25 cellular contexts compared by ENCODE assay signal in genomic region chr4:3643518-3644433, GRCh38.
"Had no signal": no experiment of that assay in that cellular context is flagged by ENCODE, and none has a peak within 500 bp of the region (broad histone marks: within the 10 kb centered on the region; RNA-seq: fewer than 3 reads in every experiment).

No MANE protein-coding gene starts in this region.

- H3K36me3 ChIP-seq: esophagus muscularis mucosa, gastrocnemius medialis, heart right ventricle, left ventricle myocardium inferior, lower lobe of right lung, spleen, tibial artery, upper lobe of left lung, uterus had no signal

- H3K4me3 ChIP-seq: esophagus muscularis mucosa, gastrocnemius medialis, heart right ventricle, left ventricle myocardium inferior, lower lobe of right lung, psoas muscle, spleen, tibial artery, upper lobe of left lung, uterus had no signal

- H3K27ac ChIP-seq: epithelial cell of prostate, esophagus muscularis mucosa, gastrocnemius medialis, heart right ventricle, left ventricle myocardium inferior, lower lobe of right lung, psoas muscle, upper lobe of left lung, uterus had no signal

- H3K4me1 ChIP-seq: gastrocnemius medialis, heart right ventricle, left ventricle myocardium inferior, lower lobe of right lung, psoas muscle, upper lobe of left lung had no signal

- H3K27me3 ChIP-seq: upper lobe of left lung, uterus had no signal

- DNase-seq: effector memory CD4-positive, alpha-beta T cell; gastrocnemius medialis; heart right ventricle; hypothalamus; islet precursor cell; left ventricle myocardium inferior; lower lobe of right lung; retina; stimulated activated CD4-positive, alpha-beta T cell treated with anti-CD3 and anti-CD28 coated beads, Interleukin-15, amount 100 ng/mL, for 24 hours; stimulated activated CD4-positive, alpha-beta T cell treated with anti-CD3 and anti-CD28 coated beads, Interleukin-1b, Interleukin-23, amount 100 ng/mL, for 48 hours; stimulated activated CD4-positive, alpha-beta T cell treated with anti-CD3 and anti-CD28 coated beads, Interleukin-4, amount 100 ng/mL, for 24 hours; tibial artery; uterus had no signal

- H3K9me3 ChIP-seq: esophagus muscularis mucosa, gastrocnemius medialis, left ventricle myocardium inferior, lower lobe of right lung, psoas muscle, spleen, tibial artery, upper lobe of left lung had no signal

- ATAC-seq: gastrocnemius medialis; heart right ventricle; lower lobe of right lung; natural killer cell treated with Interleukin-12 subunit alpha and Interleukin-12 subunit beta and Interleukin-15 and Interleukin-18, amount 100 ng/mL, for 72 hours; sciatic nerve; stimulated activated memory B cell treated with anti-CD40 and anti-IgM and Interleukin-4, amounts not matched to agents 10 μg/mL and 1 μg/mL and 100 μg/mL, for 72 hours had no signal

- H3K36me3 Mint-ChIP-seq: mesothelial cell of epicardium; natural killer cell treated with Interleukin-12 subunit alpha and Interleukin-12 subunit beta and Interleukin-15 and Interleukin-18, amount 100 ng/mL, for 72 hours; stimulated activated memory B cell treated with anti-CD40 and anti-IgM and Interleukin-4, amounts not matched to agents 10 μg/mL and 1 μg/mL and 100 μg/mL, for 72 hours had no signal

- FAIRE-seq: endometrium had no signal

- H3K27ac Mint-ChIP-seq: memory B cell; mesothelial cell of epicardium; natural killer cell treated with Interleukin-12 subunit alpha and Interleukin-12 subunit beta and Interleukin-15 and Interleukin-18, amount 100 ng/mL, for 72 hours; stimulated activated memory B cell treated with anti-CD40 and anti-IgM and Interleukin-4, amounts not matched to agents 10 μg/mL and 1 μg/mL and 100 μg/mL, for 72 hours; stimulated activated naive CD8-positive, alpha-beta T cell treated with anti-CD3 and anti-CD28 coated beads, Interleukin-15, Interleukin-2, amounts not matched to agents 100 ng/mL and 50 ng/mL, for 24 hours had no signal

- H3K4me3 Mint-ChIP-seq: memory B cell; mesothelial cell of epicardium; natural killer cell treated with Interleukin-12 subunit alpha and Interleukin-12 subunit beta and Interleukin-15 and Interleukin-18, amount 100 ng/mL, for 72 hours; stimulated activated memory B cell treated with anti-CD40 and anti-IgM and Interleukin-4, amounts not matched to agents 10 μg/mL and 1 μg/mL and 100 μg/mL, for 72 hours; stimulated activated naive CD8-positive, alpha-beta T cell treated with anti-CD3 and anti-CD28 coated beads, Interleukin-15, Interleukin-2, amounts not matched to agents 100 ng/mL and 50 ng/mL, for 24 hours had no signal

- H3K27me3 Mint-ChIP-seq: stimulated activated naive CD8-positive, alpha-beta T cell treated with anti-CD3 and anti-CD28 coated beads, Interleukin-15, Interleukin-2, amounts not matched to agents 100 ng/mL and 50 ng/mL, for 24 hours had no signal

- H3K9me3 Mint-ChIP-seq: memory B cell; mesothelial cell of epicardium; natural killer cell treated with Interleukin-12 subunit alpha and Interleukin-12 subunit beta and Interleukin-15 and Interleukin-18, amount 100 ng/mL, for 72 hours; stimulated activated memory B cell treated with anti-CD40 and anti-IgM and Interleukin-4, amounts not matched to agents 10 μg/mL and 1 μg/mL and 100 μg/mL, for 72 hours; stimulated activated naive CD8-positive, alpha-beta T cell treated with anti-CD3 and anti-CD28 coated beads, Interleukin-15, Interleukin-2, amounts not matched to agents 100 ng/mL and 50 ng/mL, for 24 hours had no signal
